19 cellular contexts compared by ENCODE assay signal in the genomic region with DNA sequence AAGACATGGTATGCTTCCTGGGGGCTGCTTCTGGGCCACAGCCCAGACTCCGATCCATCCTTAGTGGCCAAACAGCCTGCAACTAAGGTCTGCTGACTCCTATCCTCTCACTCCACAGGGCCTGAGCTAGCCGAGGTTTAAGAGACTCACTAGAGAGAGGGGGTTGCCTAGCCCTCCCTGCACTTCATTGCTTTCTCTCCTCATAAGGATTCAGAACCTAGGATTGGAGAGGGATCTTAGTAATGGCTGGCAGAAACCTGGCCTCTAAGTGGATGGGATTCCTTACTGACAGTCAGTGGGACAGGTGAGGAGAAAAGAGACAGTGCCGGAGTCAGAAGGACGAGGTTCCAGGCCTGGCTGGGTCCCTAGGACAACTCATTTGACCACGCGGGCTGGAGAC. TPM values are rescaled to one million over a fixed set of nuclear protein-coding genes. Genes with fewer than 3 reads are reported as not detected.
A peak's percentile ranks its signal among the peaks of the same experiment; 100 is the strongest.
DNase-seq lines count a peak whose midpoint lies in the region; ATAC-seq and TF ChIP-seq lines count a peak whose summit lies in the region.
"Had no signal": no experiment of that assay in that cellular context is flagged by ENCODE, and none has a peak within 500 bp of the region (broad histone marks: within the 10 kb centered on the region; RNA-seq: fewer than 3 reads in every experiment).

No MANE protein-coding gene starts in this region.

- no peaks in the 10 kb centered on the region for H3K27me3 ChIP-seq in A673 (replicated peaks; ENCODE audit: insufficient read depth, low read depth, low read length, poor library complexity)
- H3K27me3 ChIP-seq in GM23338 (ENCODE audit: insufficient read depth): no peaks in the 10 kb centered on the region
- no peaks in the 10 kb centered on the region for H3K27me3 ChIP-seq in naive thymus-derived CD4-positive, alpha-beta T cell (ENCODE audit: control insufficient read depth in 2 of 2, insufficient read depth in 2 of 2, low read length in 2 of 2)
- no peaks in the 10 kb centered on the region for H3K27me3 ChIP-seq in Caco-2 (replicated peaks; ENCODE audit: control insufficient read depth, insufficient read depth, low read length)
- H3K27me3 ChIP-seq in SK-N-SH (ENCODE audit: insufficient read depth): no peaks in the 10 kb centered on the region
- no peaks in the 10 kb centered on the region for H3K27me3 ChIP-seq in ascending aorta
- H3K27me3 ChIP-seq: pancreas, sigmoid colon had no signal

- no peak for TF ChIP-seq EP300 in SK-N-SH (IDR thresholded peaks at IDR 0.05; ENCODE audit: borderline replicate concordance in 1 of 2, low read depth in 1 of 2, low read length in 1 of 2)

- H3K36me3 Mint-ChIP-seq in GM23338 (ENCODE audit: low read depth): peaks cover 3% of the 10 kb centered on the region; the same call in 1 of the 3 replicates
- H3K36me3 Mint-ChIP-seq in WTC11: no peaks in the 10 kb centered on the region
- no peaks in the 10 kb centered on the region for H3K36me3 Mint-ChIP-seq in naive thymus-derived CD4-positive, alpha-beta T cell
- H3K36me3 Mint-ChIP-seq in Caco-2 (ENCODE audit: insufficient read depth, unreplicated experiment): peaks cover 27% of the 10 kb centered on the region

- no peaks in the 10 kb centered on the region for H3K36me3 ChIP-seq in A673 (ENCODE audit: insufficient read depth, low read length, poor library complexity, severe bottlenecking)
- H3K36me3 ChIP-seq in GM23338 (ENCODE audit: insufficient read depth): no peaks in the 10 kb centered on the region
- H3K36me3 ChIP-seq in naive thymus-derived CD4-positive, alpha-beta T cell (ENCODE audit: control insufficient read depth in 2 of 3, insufficient read depth in 3 of 3, low read length in 3 of 3): no peaks in the 10 kb centered on the region
- no peaks in the 10 kb centered on the region for H3K36me3 ChIP-seq in Caco-2 (ENCODE audit: control insufficient read depth, insufficient read depth, low read length)
- H3K36me3 ChIP-seq in SK-N-SH (replicated peaks in 1 of 2; ENCODE audit: control insufficient read depth in 1 of 2, insufficient read depth in 2 of 2, low read length in 1 of 2): no peaks in the 10 kb centered on the region
- H3K36me3 ChIP-seq in ascending aorta: no peaks in the 10 kb centered on the region
- H3K36me3 ChIP-seq: pancreas, sigmoid colon had no signal

- CTCF ChIA-PET in A673 (lab: Charles Lee): no interaction called here
- CTCF ChIA-PET in WTC11 (lab: Charles Lee): interaction anchor here (0.9 kb wide), 1 partner anchor 10 kb away, joined by 6 read pairs; no protein-coding TSS in a partner anchor
- CTCF ChIA-PET in naive thymus-derived CD4-positive, alpha-beta T cell (lab: Charles Lee): interaction anchor here (1.6 to 9.3 kb wide), 2 partner anchors 9 to 72 kb away, joined by 5 to 46 read pairs; partner anchors contain the start of gene DDIT4
- CTCF ChIA-PET in Caco-2 (lab: Charles Lee): interaction anchor here (0.6 to 1.3 kb wide), 2 partner anchors 55 to 217 kb away, joined by 3 to 4 read pairs; no protein-coding TSS in a partner anchor
- CTCF ChIA-PET in SK-N-SH (lab: Yijun Ruan, JAX): interaction anchor here (0.6 to 8.2 kb wide), 3 partner anchors 9 to 387 kb away, joined by 3 to 70 read pairs (median 4); partner anchors contain the start of gene DDIT4

- H3K27me3 Mint-ChIP-seq in GM23338 (ENCODE audit: insufficient read depth, low read depth, poor library complexity) (peaks cover 21% of the 10 kb centered on the region), WTC11 (ENCODE audit: low read depth) (no peaks in the 10 kb centered on the region), Caco-2 (ENCODE audit: insufficient read depth, unreplicated experiment) (no peaks in the 10 kb centered on the region)
- H3K27me3 Mint-ChIP-seq in naive thymus-derived CD4-positive, alpha-beta T cell: no peaks in the 10 kb centered on the region

- DNase-seq in A673 (ENCODE audit: low spot score): no peak
- peak; percentile 31 for DNase-seq in GM23338 (ENCODE audit: low spot score)
- DNase-seq in WTC11 (ENCODE audit: low spot score): no peak
- no peak for DNase-seq in naive thymus-derived CD4-positive, alpha-beta T cell
- no peak for DNase-seq in Caco-2
- no peak for DNase-seq in NCI-H526 (lab: John Stamatoyannopoulos, UW)
- DNase-seq in SK-N-SH: no peak
- DNase-seq in ascending aorta (ENCODE audit: low spot score in 2 of 2): no peak
- DNase-seq: activated CD4-positive, alpha-beta T cell treated with anti-CD3 and anti-CD28 coated beads, Interleukin-2, amount 50 U/mL, for 48 hours; activated gamma-delta T cell treated with Interleukin-2 at 50 U/mL for 16 hours; central memory CD4-positive, alpha-beta T cell; HCEC 1CT; kidney glomerular epithelial cell; NCI-H1417; NCI-H69; pancreas; SIG-M5; sigmoid colon had no signal

- TF ChIP-seq CTCF in A673 (conservative IDR thresholded peaks at IDR 0.05; ENCODE audit: low read depth, low read length): no peak
- TF ChIP-seq CTCF in GM23338 (conservative IDR thresholded peaks at IDR 0.05; ENCODE audit: low read depth in 2 of 2): no peak
- no peak for TF ChIP-seq CTCF in WTC11 (IDR thresholded peaks at IDR 0.05)
- TF ChIP-seq CTCF in Caco-2 (IDR thresholded peaks at IDR 0.05; ENCODE audit: insufficient read depth in 1 of 2, low read depth in 1 of 2, low read length in 1 of 2, severe bottlenecking in 1 of 2, unreplicated experiment in 1 of 2): no peak
- no peak for TF ChIP-seq CTCF in SK-N-SH (IDR thresholded peaks at IDR 0.05)
- TF ChIP-seq CTCF in ascending aorta (IDR thresholded peaks at IDR 0.05): no peak

- H3K4me2 ChIP-seq in GM23338 (peak overlapping the region; percentile 43; the same call in 1 of the 2 replicates), SK-N-SH (no peak overlapping the region)

- peak overlapping the region; percentile 87 for H2AFZ ChIP-seq in GM23338
- no peak overlapping the region for H2AFZ ChIP-seq in SK-N-SH (ENCODE audit: low read depth)

- H3K4me3 Mint-ChIP-seq in GM23338: no peak overlapping the region
- no peak overlapping the region for H3K4me3 Mint-ChIP-seq in WTC11
- peak overlapping the region in 2 of 10 donors; percentile 5 to 51 for H3K4me3 Mint-ChIP-seq in naive thymus-derived CD4-positive, alpha-beta T cell
- H3K4me3 Mint-ChIP-seq in Caco-2 (ENCODE audit: unreplicated experiment): no peak overlapping the region
- H3K4me3 Mint-ChIP-seq: T-helper 1 cell treated with Interleukin-12 subunit alpha and Interleukin-12 subunit beta and Interleukin-4 antibody, amounts not matched to agents 30 μg/mL and 1 μg/mL, for 36 hours had no signal

- H3K9me3 ChIP-seq in A673 (ENCODE audit: low read depth, low read length, poor library complexity, severe bottlenecking) (no peaks in the 10 kb centered on the region), Caco-2 (no peaks in the 10 kb centered on the region), SK-N-SH (no peaks in the 10 kb centered on the region), ascending aorta (no peaks in the 10 kb centered on the region)
- no peaks in the 10 kb centered on the region for H3K9me3 ChIP-seq in naive thymus-derived CD4-positive, alpha-beta T cell (ENCODE audit: control insufficient read depth in 2 of 3, low read length in 3 of 3)
- H3K9me3 ChIP-seq: pancreas, sigmoid colon had no signal

- POLR2A ChIA-PET in A673 (lab: Charles Lee; ENCODE audit: low non-redundant PET) (no interaction called here), WTC11 (lab: Charles Lee) (interaction anchor here (1.1 to 3.0 kb wide), 4 partner anchors 9 to 60 kb away, joined by 3 to 29 read pairs (median 6); partner anchors contain the start of genes ANAPC16, ASCC1 and DDIT4), Caco-2 (lab: Charles Lee) (interaction anchor here (7.3 kb wide), 1 partner anchor 9 kb away, joined by 163 read pairs; the partner anchor contains the start of gene DDIT4), SK-N-SH (lab: Yijun Ruan, JAX) (interaction anchor here (1.2 to 3.8 kb wide), 2 partner anchors 8 to 69 kb away, joined by 5 to 21 read pairs; partner anchors contain the start of gene DDIT4)
- POLR2A ChIA-PET in naive thymus-derived CD4-positive, alpha-beta T cell (lab: Charles Lee): interaction anchor here (1.0 to 2.0 kb wide), 4 partner anchors 9 to 54 kb away, joined by 3 to 6 read pairs (median 4); no protein-coding TSS in a partner anchor

- no peaks in the 10 kb centered on the region for H4K20me1 ChIP-seq in GM23338 (replicated peaks; ENCODE audit: insufficient read depth)
- no peaks in the 10 kb centered on the region for H4K20me1 ChIP-seq in SK-N-SH (ENCODE audit: insufficient read depth)

- H3K79me2 ChIP-seq in GM23338 (replicated peaks; ENCODE audit: insufficient read depth): no peaks in the 10 kb centered on the region
- no peaks in the 10 kb centered on the region for H3K79me2 ChIP-seq in SK-N-SH (ENCODE audit: insufficient read depth)

- BruUV-seq in A673 (replicated peaks; lab: Mats Ljungman, UMichigan) (no TSS peak), Caco-2 (replicated peaks; lab: Mats Ljungman, UMichigan) (no TSS peak)

- WGBS in SK-N-SH (ENCODE audit: low lambda C conversion rate): 86% methylated on average over 6 of the region's 6 CpGs

- no peak overlapping the region for H3K9ac ChIP-seq in SK-N-SH

- H3K4me1 ChIP-seq in A673 (ENCODE audit: insufficient read depth, low read length, poor library complexity, severe bottlenecking) (peaks cover 17% of the 10 kb centered on the region), GM23338 (ENCODE audit: insufficient read depth) (peaks cover 28% of the 10 kb centered on the region), Caco-2 (peaks cover 9% of the 10 kb centered on the region), SK-N-SH (ENCODE audit: control insufficient read depth in 1 of 2, insufficient read depth in 2 of 2, low read depth in 1 of 2, low read length in 1 of 2) (peaks cover 5 to 18% of the 10 kb centered on the region in 2 experiments; a peak in 2 of 4 replicates), ascending aorta (peaks cover 6 to 12% of the 10 kb centered on the region in 2 donors)
- H3K4me1 ChIP-seq in naive thymus-derived CD4-positive, alpha-beta T cell (ENCODE audit: control insufficient read depth in 2 of 2, insufficient read depth in 2 of 2, low read length in 2 of 2): peaks cover 25 to 30% of the 10 kb centered on the region in 2 donors

- H3K4me3 ChIP-seq in A673 (ENCODE audit: low read depth, low read length, poor library complexity, severe bottlenecking): no peak overlapping the region
- no peak overlapping the region for H3K4me3 ChIP-seq in GM23338
- no peak overlapping the region for H3K4me3 ChIP-seq in naive thymus-derived CD4-positive, alpha-beta T cell (ENCODE audit: low read length)
- H3K4me3 ChIP-seq in Caco-2 (ENCODE audit: low read depth, low read length): no peak overlapping the region
- H3K4me3 ChIP-seq in SK-N-SH (ENCODE audit: low read depth in 2 of 2, low read length in 1 of 2): no peak overlapping the region
- no peak overlapping the region for H3K4me3 ChIP-seq in ascending aorta
- H3K4me3 ChIP-seq: pancreas, sigmoid colon had no signal

- H3K9me3 Mint-ChIP-seq in GM23338: no peaks in the 10 kb centered on the region
- H3K9me3 Mint-ChIP-seq in WTC11: no peaks in the 10 kb centered on the region
- H3K9me3 Mint-ChIP-seq in naive thymus-derived CD4-positive, alpha-beta T cell: no peaks in the 10 kb centered on the region
- no peaks in the 10 kb centered on the region for H3K9me3 Mint-ChIP-seq in Caco-2 (ENCODE audit: unreplicated experiment)
- H3K9me3 Mint-ChIP-seq: T-helper 1 cell treated with Interleukin-12 subunit alpha and Interleukin-12 subunit beta and Interleukin-4 antibody, amounts not matched to agents 30 μg/mL and 1 μg/mL, for 36 hours had no signal

- H3K4me1 Mint-ChIP-seq in GM23338: peaks cover 45% of the 10 kb centered on the region
- peaks cover 52% of the 10 kb centered on the region for H3K4me1 Mint-ChIP-seq in WTC11
- H3K4me1 Mint-ChIP-seq in naive thymus-derived CD4-positive, alpha-beta T cell: peaks cover 10 to 56% (median 44%) of the 10 kb centered on the region in 7 donors
- H3K4me1 Mint-ChIP-seq in Caco-2 (ENCODE audit: low read depth, unreplicated experiment): peaks cover 16% of the 10 kb centered on the region

- ATAC-seq in GM23338 (no peak; the same call in 2 of the 3 replicates), WTC11 (peak; percentile 2; the same call in 1 of the 2 replicates)
- ATAC-seq in naive thymus-derived CD4-positive, alpha-beta T cell: no peak
- ATAC-seq: pancreas had no signal

- H3K9me2 ChIP-seq in GM23338 (ENCODE audit: insufficient read depth) (0 out of 2 replicates have a peak, but pooled peaks cover 2% of the 10 kb centered on the region), SK-N-SH (no peaks in the 10 kb centered on the region)

- no peak for TF ChIP-seq RAD21 in SK-N-SH (IDR thresholded peaks at IDR 0.05; ENCODE audit: low read length)

- intact Hi-C loops in A673 (cut with micrococcal nuclease; ENCODE audit: unreplicated experiment): no loop called here
- intact Hi-C loops in naive thymus-derived CD4-positive, alpha-beta T cell (cut with micrococcal nuclease): no loop called here
- intact Hi-C loops in Caco-2 (cut with micrococcal nuclease; ENCODE audit: unreplicated experiment): no loop called here
- intact Hi-C loops in ascending aorta (cut with DNase I): no loop called here

- H3F3A ChIP-seq in GM23338 (replicated peaks; ENCODE audit: low read depth) (peaks cover 24% of the 10 kb centered on the region), SK-N-SH (replicated peaks; ENCODE audit: insufficient read depth) (no peaks in the 10 kb centered on the region)

- peak overlapping the region; percentile 18 for H3K27ac ChIP-seq in A673 (ENCODE audit: low read depth, low read length, poor library complexity, severe bottlenecking)
- no peak overlapping the region for H3K27ac ChIP-seq in GM23338 (ENCODE audit: low read depth)
- H3K27ac ChIP-seq in naive thymus-derived CD4-positive, alpha-beta T cell (ENCODE audit: low read depth, low read length): peak overlapping the region; percentile 17
- H3K27ac ChIP-seq in SK-N-SH (ENCODE audit: low read depth in 2 of 2, low read length in 1 of 2): no peak overlapping the region
- H3K27ac ChIP-seq in ascending aorta: no peak overlapping the region
- H3K27ac ChIP-seq: pancreas, sigmoid colon had no signal

- H3K27ac Mint-ChIP-seq in GM23338 (no peak overlapping the region), WTC11 (no peak overlapping the region), Caco-2 (ENCODE audit: unreplicated experiment) (no peak overlapping the region)
- H3K27ac Mint-ChIP-seq in naive thymus-derived CD4-positive, alpha-beta T cell: peak overlapping the region in 7 of 9 donors; percentile 69 to 95 (median 77)
- H3K27ac Mint-ChIP-seq: T-helper 1 cell treated with Interleukin-12 subunit alpha and Interleukin-12 subunit beta and Interleukin-4 antibody, amounts not matched to agents 30 μg/mL and 1 μg/mL, for 36 hours had no signal

RNA-seq across cellular contexts. Expression of gene DDIT4, which starts 8.2 kb away (rescaled TPM):
- total RNA-seq in A673 (2021): 20.7 and 39.6 TPM in 2 replicates
- 110 and 136 TPM in 2 replicates for total RNA-seq in GM23338 (2014; rRNA removed; shearing (Covaris generic))
- polyA plus RNA-seq in GM23338 (2016; fragmentation: Nextera tagmentation; extraction: Ambion mirVana): 108 and 114 TPM in 2 replicates
- 118 to 158 TPM (median 153 TPM) in 3 replicates for total RNA-seq in WTC11 (2021)
- total RNA-seq in naive thymus-derived CD4-positive, alpha-beta T cell: 100 to 1,000 TPM in 3 of 5 experiments, 10 to 100 TPM in 2; 25.4 to 335 (median 135) TPM
- 100 to 1,000 TPM in 1 of 2 donors, 10 to 100 TPM in 1; 80.4 to 219 TPM for polyA plus RNA-seq in naive thymus-derived CD4-positive, alpha-beta T cell
- total RNA-seq in Caco-2 (2022): 152 and 155 TPM in 2 replicates
- polyA plus RNA-seq in SK-N-SH (2012; rRNA removed): 24.9 and 30.4 TPM in 2 replicates
- polyA plus RNA-seq in SK-N-SH (2012; cell fraction: cytosol; rRNA removed): 19.5 and 19.9 TPM in 2 replicates
- polyA plus RNA-seq in SK-N-SH (2012; cell fraction: nucleus; rRNA removed): 41.8 and 55.3 TPM in 2 replicates
- total RNA-seq in ascending aorta: 394 TPM

RNA-seq across cellular contexts. Expression of gene ASCC1, which starts 49.4 kb away (rescaled TPM):
- total RNA-seq in A673 (2021): 40.2 and 43.1 TPM in 2 replicates
- total RNA-seq in GM23338 (2014; rRNA removed; shearing (Covaris generic)): 30.3 and 37.2 TPM in 2 replicates
- 13.5 and 13.7 TPM in 2 replicates for polyA plus RNA-seq in GM23338 (2016; fragmentation: Nextera tagmentation; extraction: Ambion mirVana)
- total RNA-seq in WTC11 (2021): 30.4 to 38.7 TPM (median 32.5 TPM) in 3 replicates
- total RNA-seq in naive thymus-derived CD4-positive, alpha-beta T cell: 10 to 100 TPM; 19.4 to 33.1 (median 24.2) TPM
- polyA plus RNA-seq in naive thymus-derived CD4-positive, alpha-beta T cell: 10 to 100 TPM; 25.2 to 27.1 TPM
- total RNA-seq in Caco-2 (2022): 60.1 and 73.7 TPM in 2 replicates
- polyA plus RNA-seq in SK-N-SH (2012; rRNA removed): 15.0 and 19.5 TPM in 2 replicates
- 21.7 and 23.6 TPM in 2 replicates for polyA plus RNA-seq in SK-N-SH (2012; cell fraction: cytosol; rRNA removed)
- polyA plus RNA-seq in SK-N-SH (2012; cell fraction: nucleus; rRNA removed): 9.3 and 14.7 TPM in 2 replicates
- total RNA-seq in ascending aorta: 5.5 TPM

RNA-seq across cellular contexts. Expression of gene ANAPC16, which starts 49.7 kb away (rescaled TPM):
- total RNA-seq in A673 (2021) (57.6 and 62.5 TPM in 2 replicates), WTC11 (2021) (52.3 to 72.4 TPM (median 72.3 TPM) in 3 replicates), Caco-2 (2022) (134 and 144 TPM in 2 replicates), ascending aorta (22.8 TPM)
- 77.5 and 88.5 TPM in 2 replicates for total RNA-seq in GM23338 (2014; rRNA removed; shearing (Covaris generic))
- polyA plus RNA-seq in GM23338 (2016; fragmentation: Nextera tagmentation; extraction: Ambion mirVana) (116 and 126 TPM in 2 replicates), SK-N-SH (2012; rRNA removed) (45.2 and 65.7 TPM in 2 replicates)
- 100 to 1,000 TPM in 3 of 5 experiments, 10 to 100 TPM in 2; 85.5 to 131 (median 105) TPM for total RNA-seq in naive thymus-derived CD4-positive, alpha-beta T cell
- polyA plus RNA-seq in naive thymus-derived CD4-positive, alpha-beta T cell: 100 to 1,000 TPM; 318 to 445 TPM
- polyA plus RNA-seq in SK-N-SH (2012; cell fraction: cytosol; rRNA removed): 81.1 and 87.8 TPM in 2 replicates
- polyA plus RNA-seq in SK-N-SH (2012; cell fraction: nucleus; rRNA removed): 15.3 and 24.1 TPM in 2 replicates

Comparison
In these comparisons a context has a peak if more than half of its experiments do, and no peak if none do; other contexts are left out.
1. H3K27ac ChIP-seq: peak in A673 (single experiment) and naive thymus-derived CD4-positive, alpha-beta T cell (single experiment); none in GM23338 (single experiment), SK-N-SH (0 of 2) and ascending aorta (0 of 2).
2. H3K27ac Mint-ChIP-seq: peak in naive thymus-derived CD4-positive, alpha-beta T cell (7 of 9); none in GM23338 (single experiment), WTC11 (single experiment) and Caco-2 (single experiment).